Comparison of ENCODE assay signal across 9 cellular contexts in the genomic region with DNA sequence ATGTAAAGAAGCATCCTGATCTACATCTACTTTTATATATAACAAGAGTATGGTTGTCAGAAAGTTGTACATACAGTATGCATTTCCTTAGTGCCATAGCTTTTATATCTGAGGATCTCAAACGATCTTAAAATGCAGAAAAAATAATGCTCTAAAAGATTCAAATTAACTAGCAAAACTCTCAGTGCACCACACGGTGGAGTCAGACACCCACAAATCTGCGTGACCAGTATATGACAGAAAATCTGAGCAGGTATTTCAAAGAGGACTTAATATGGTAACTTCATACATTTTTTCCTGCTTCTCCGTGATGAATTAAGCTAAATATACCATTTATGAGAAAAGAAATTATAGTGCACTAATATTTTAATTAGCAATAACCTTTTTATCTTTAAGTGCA.
DNase-seq lines count a peak whose midpoint lies in the region; ATAC-seq and TF ChIP-seq lines count a peak whose summit lies in the region.
"Had no signal": no experiment of that assay in that cellular context is flagged by ENCODE, and none has a peak within 500 bp of the region (broad histone marks: within the 10 kb centered on the region; RNA-seq: fewer than 3 reads in every experiment).

No MANE protein-coding gene starts in this region.

- CTCF ChIA-PET in activated naive CD4-positive, alpha-beta T cell treated with anti-CD3 and anti-CD28 coated beads for 36 hours (lab: Charles Lee), result no interaction called here

- H3K36me3 ChIP-seq in smooth muscle cell (ENCODE audit: low read depth), result no peaks in the 10 kb centered on the region

- ATAC-seq in HG03378 (IDR thresholded peaks at IDR 0.05; ENCODE audit: unreplicated experiment), result peak; percentile 84

- no peaks in the 10 kb centered on the region for H3K9me3 Mint-ChIP-seq in activated naive CD4-positive, alpha-beta T cell treated with anti-CD3 and anti-CD28 coated beads for 36 hours
- H3K9me3 Mint-ChIP-seq: dendritic cell treated with granulocyte-macrophage colony-stimulating factor and Interleukin-4, amounts not matched to agents 40 ng/mL and 50 ng/mL, for 4 days had no signal

- H3K4me2 ChIP-seq in smooth muscle cell, result no peak overlapping the region

- H3K36me3 Mint-ChIP-seq in activated naive CD4-positive, alpha-beta T cell treated with anti-CD3 and anti-CD28 coated beads for 36 hours (ENCODE audit: low read depth), result no peaks in the 10 kb centered on the region

- no peak overlapping the region for H3K9ac ChIP-seq in smooth muscle cell (ENCODE audit: low read depth)

- no peaks in the 10 kb centered on the region for H4K20me1 ChIP-seq in smooth muscle cell (ENCODE audit: low read depth)

- H2AFZ ChIP-seq in smooth muscle cell (ENCODE audit: low read depth), result no peak overlapping the region

- no peak overlapping the region for H3K4me3 Mint-ChIP-seq in activated naive CD4-positive, alpha-beta T cell treated with anti-CD3 and anti-CD28 coated beads for 36 hours
- H3K4me3 Mint-ChIP-seq: dendritic cell treated with granulocyte-macrophage colony-stimulating factor and Interleukin-4, amounts not matched to agents 40 ng/mL and 50 ng/mL, for 4 days had no signal

- no peak overlapping the region for H3K27ac Mint-ChIP-seq in activated naive CD4-positive, alpha-beta T cell treated with anti-CD3 and anti-CD28 coated beads for 36 hours
- H3K27ac Mint-ChIP-seq: dendritic cell treated with granulocyte-macrophage colony-stimulating factor and Interleukin-4, amounts not matched to agents 40 ng/mL and 50 ng/mL, for 4 days had no signal

- peak; percentile 29 for TF ChIP-seq CTCF in smooth muscle cell (IDR thresholded peaks at IDR 0.05; ENCODE audit: borderline replicate concordance, insufficient read depth, poor library complexity, severe bottlenecking)

- H3F3A ChIP-seq in smooth muscle cell (ENCODE audit: low read depth), result no peaks in the 10 kb centered on the region

- H3K9me3 ChIP-seq in smooth muscle cell (replicated peaks; ENCODE audit: low read depth), result no peaks in the 10 kb centered on the region

- no peaks in the 10 kb centered on the region for H3K79me2 ChIP-seq in smooth muscle cell (ENCODE audit: low read depth)

- H3K27me3 Mint-ChIP-seq in activated naive CD4-positive, alpha-beta T cell treated with anti-CD3 and anti-CD28 coated beads for 36 hours (ENCODE audit: low read depth), result no peaks in the 10 kb centered on the region
- H3K27me3 Mint-ChIP-seq: dendritic cell treated with granulocyte-macrophage colony-stimulating factor and Interleukin-4, amounts not matched to agents 40 ng/mL and 50 ng/mL, for 4 days had no signal

- DNase-seq in activated naive CD4-positive, alpha-beta T cell treated with anti-CD3 and anti-CD28 coated beads for 36 hours, result peak; percentile 15
- no peak for DNase-seq in activated naive CD4-positive, alpha-beta T cell treated with Interleukin-2 at 50 U/mL for 16 hours
- DNase-seq in activated CD4-positive, alpha-beta T cell treated with anti-CD3 and anti-CD28 coated beads, Interleukin-2, amount 50 U/mL, for 1 hour, result peak; percentile 0
- DNase-seq in smooth muscle cell (lab: John Stamatoyannopoulos, UW; ENCODE audit: unreplicated experiment), result no peak
- DNase-seq in NCI-H1694 (lab: John Stamatoyannopoulos, UW), result no peak
- DNase-seq in kidney glomerular epithelial cell (lab: John Stamatoyannopoulos, UW), result no peak
- no peak for DNase-seq in NCI-H1436 treated with DMSO at 0.1 percent for 48 hours (lab: John Stamatoyannopoulos, UW)

- intact Hi-C loops in activated naive CD4-positive, alpha-beta T cell treated with anti-CD3 and anti-CD28 coated beads for 36 hours (cut with micrococcal nuclease), result loop anchor here (5.0 kb wide), 1 partner anchor 264 kb away; no protein-coding TSS in a partner anchor

- H3K4me3 ChIP-seq in smooth muscle cell, result no peak overlapping the region

- no peaks in the 10 kb centered on the region for H3K4me1 ChIP-seq in smooth muscle cell (ENCODE audit: low read depth)

- H3K4me1 Mint-ChIP-seq in activated naive CD4-positive, alpha-beta T cell treated with anti-CD3 and anti-CD28 coated beads for 36 hours (ENCODE audit: low read depth), result no peaks in the 10 kb centered on the region

- 42% methylated on average over 4 of the region's 4 CpGs for WGBS in smooth muscle cell (ENCODE audit: low lambda C conversion rate)

- no peak overlapping the region for H3K27ac ChIP-seq in smooth muscle cell (ENCODE audit: low read depth)

- no peaks in the 10 kb centered on the region for H3K27me3 ChIP-seq in smooth muscle cell (ENCODE audit: low read depth)

Comparison
In these comparisons a context has a peak if more than half of its experiments do, and no peak if none do; other contexts are left out.
1. DNase-seq: peak in activated naive CD4-positive, alpha-beta T cell treated with anti-CD3 and anti-CD28 coated beads for 36 hours (single experiment) and activated CD4-positive, alpha-beta T cell treated with anti-CD3 and anti-CD28 coated beads, Interleukin-2, amount 50 U/mL, for 1 hour (single experiment); none in activated naive CD4-positive, alpha-beta T cell treated with Interleukin-2 at 50 U/mL for 16 hours (single experiment), smooth muscle cell (single experiment), NCI-H1694 (single experiment), kidney glomerular epithelial cell (single experiment) and NCI-H1436 treated with DMSO at 0.1 percent for 48 hours (single experiment).